Comparison of ENCODE assay signal across 25 cellular contexts in the genomic region with DNA sequence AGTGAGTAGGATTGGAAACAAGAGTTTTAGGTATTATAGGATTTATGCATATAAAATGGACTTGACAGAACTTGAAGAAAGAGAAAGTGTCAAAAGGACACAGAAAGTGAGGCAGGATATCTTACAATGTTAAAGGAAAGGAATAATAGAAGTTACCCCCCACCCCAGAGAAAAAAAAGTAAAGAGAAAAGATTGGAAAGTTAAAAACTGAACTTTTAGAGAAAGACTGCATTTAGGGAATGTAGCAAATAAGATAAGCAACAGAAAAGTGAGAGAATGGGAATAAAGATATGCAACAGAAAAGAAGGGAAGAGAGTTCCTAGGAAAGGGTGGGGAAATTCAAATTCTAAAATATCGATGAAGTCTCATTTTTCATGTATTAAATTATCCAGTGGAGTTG.
DNase-seq lines count a peak whose midpoint lies in the region; ATAC-seq, FAIRE-seq and TF ChIP-seq lines count a peak whose summit lies in the region.
"Had no signal": no experiment of that assay in that cellular context is flagged by ENCODE, and none has a peak within 500 bp of the region (broad histone marks: within the 10 kb centered on the region; RNA-seq: fewer than 3 reads in every experiment).

No MANE protein-coding gene starts in this region.

- no peaks in the 10 kb centered on the region for H3K36me3 ChIP-seq in CD4-positive, CD25-positive, alpha-beta regulatory T cell (ENCODE audit: control insufficient read depth, insufficient read depth, low read length)
- H3K36me3 ChIP-seq in GM23338 (ENCODE audit: insufficient read depth) (peaks cover 8% of the 10 kb centered on the region; the same call in 1 of the 2 replicates), OCI-LY7 (ENCODE audit: insufficient read depth, low read length) (no peaks in the 10 kb centered on the region), H1 (ENCODE audit: control insufficient read depth in 2 of 4, insufficient read depth in 4 of 4, low read length in 3 of 4) (peaks cover 0 to 8% (median 0%) of the 10 kb centered on the region in 4 experiments; a peak in 1 of 8 replicates)
- H3K36me3 ChIP-seq: SJSA1 had no signal

- H3F3A ChIP-seq in GM23338 (replicated peaks; ENCODE audit: low read depth): no peaks in the 10 kb centered on the region

- H2BK5ac ChIP-seq in H1 (ENCODE audit: low read depth, low read length): no peak overlapping the region

- BruUV-seq in OCI-LY7 (replicated peaks; lab: Mats Ljungman, UMichigan): TSS peak; percentile 40

- no peak overlapping the region for H2BK15ac ChIP-seq in H1 (ENCODE audit: low read length)

- no peak overlapping the region for H3K9ac ChIP-seq in H1 (replicated peaks in 1 of 4; ENCODE audit: extremely low read depth in 1 of 4, low read depth in 3 of 4, low read length in 3 of 4)

- H3K27ac Mint-ChIP-seq in CD4-positive, CD25-positive, alpha-beta regulatory T cell: peak overlapping the region in 2 of 3 donors; percentile 11 to 50
- no peak overlapping the region for H3K27ac Mint-ChIP-seq in GM23338

- no peak overlapping the region for H2BK12ac ChIP-seq in H1 (ENCODE audit: low read depth, low read length)

- H3K27me3 Mint-ChIP-seq in CD4-positive, CD25-positive, alpha-beta regulatory T cell: no peaks in the 10 kb centered on the region
- H3K27me3 Mint-ChIP-seq in GM23338 (ENCODE audit: insufficient read depth, low read depth, poor library complexity): peaks cover 2% of the 10 kb centered on the region
- H3K27me3 Mint-ChIP-seq: CD8-positive, alpha-beta memory T cell had no signal

- H3K14ac ChIP-seq in H1 (ENCODE audit: insufficient read length): no peak overlapping the region

- H3K36me3 Mint-ChIP-seq in CD4-positive, CD25-positive, alpha-beta regulatory T cell: peaks cover 14% of the 10 kb centered on the region
- peaks cover 45% of the 10 kb centered on the region for H3K36me3 Mint-ChIP-seq in GM23338 (ENCODE audit: low read depth)

- TF ChIP-seq RAD21 in H1 (IDR thresholded peaks at IDR 0.05 in 1 of 2, conservative IDR thresholded peaks at IDR 0.05 in 1 of 2; ENCODE audit: low read depth in 2 of 2, low read length in 2 of 2): no peak

- H3K18ac ChIP-seq in H1 (ENCODE audit: extremely low read depth, low read length): no peak overlapping the region

- POLR2A ChIA-PET in OCI-LY7 (lab: Charles Lee) (no interaction called here), H1 (lab: Charles Lee; ENCODE audit: partially characterized antibody) (no interaction called here)

- H3K4me3 Mint-ChIP-seq in CD4-positive, CD25-positive, alpha-beta regulatory T cell: no peak overlapping the region
- H3K4me3 Mint-ChIP-seq in GM23338: no peak overlapping the region
- H3K4me3 Mint-ChIP-seq: CD8-positive, alpha-beta memory T cell had no signal

- peak overlapping the region; percentile 64; the same call in 1 of the 2 replicates for H2BK20ac ChIP-seq in H1 (ENCODE audit: low read length)

- no peak overlapping the region for H3K4me3 ChIP-seq in CD4-positive, CD25-positive, alpha-beta regulatory T cell (ENCODE audit: low read depth, low read length)
- H3K4me3 ChIP-seq in GM23338 (no peak overlapping the region), OCI-LY7 (ENCODE audit: low read depth, low read length, poor library complexity, severe bottlenecking) (no peak overlapping the region), H1 (ENCODE audit: extremely low read depth in 1 of 4, insufficient read depth in 2 of 4, low read depth in 3 of 4, low read length in 4 of 4) (peak overlapping the region in 1 of 4 experiments; percentile 1; a peak in 1 of 8 replicates)
- H3K4me3 ChIP-seq: GM12878, PC-9, SJSA1 had no signal

- ATAC-seq in CD4-positive, CD25-positive, alpha-beta regulatory T cell (ENCODE audit: low read depth in 2 of 2): no peak
- ATAC-seq in GM23338: no peak
- ATAC-seq: GM12878 had no signal

- H3K4me1 Mint-ChIP-seq in CD4-positive, CD25-positive, alpha-beta regulatory T cell: peaks cover 6 to 24% (median 12%) of the 10 kb centered on the region in 4 donors
- peaks cover 19% of the 10 kb centered on the region for H3K4me1 Mint-ChIP-seq in GM23338

- H3K4me2 ChIP-seq in GM23338 (peak overlapping the region; percentile 20), OCI-LY7 (ENCODE audit: low read length) (no peak overlapping the region), H1 (ENCODE audit: insufficient read depth in 1 of 2, low read depth in 2 of 2, low read length in 2 of 2) (no peak overlapping the region)
- H3K4me2 ChIP-seq: PC-9 had no signal

- H4K8ac ChIP-seq in H1 (ENCODE audit: extremely low read depth, insufficient read depth, low read length): no peak overlapping the region

- H3K9me2 ChIP-seq in GM23338 (ENCODE audit: insufficient read depth) (no peaks in the 10 kb centered on the region), OCI-LY7 (ENCODE audit: insufficient read depth, low read length) (no peaks in the 10 kb centered on the region)

- H4K20me1 ChIP-seq in GM23338 (replicated peaks; ENCODE audit: insufficient read depth) (no peaks in the 10 kb centered on the region), OCI-LY7 (ENCODE audit: insufficient read depth, low read length) (no peaks in the 10 kb centered on the region), H1 (replicated peaks in 1 of 2; ENCODE audit: control insufficient read depth in 1 of 2, insufficient read depth in 2 of 2, low read length in 2 of 2) (no peaks in the 10 kb centered on the region)

- TF ChIP-seq POLR2A in H1 (IDR thresholded peaks at IDR 0.05; ENCODE audit: control extremely low read depth in 1 of 2, low read depth in 2 of 2, low read length in 2 of 2): no peak

- no peak overlapping the region for H2AK5ac ChIP-seq in H1 (ENCODE audit: low read depth, low read length)

- H3K79me2 ChIP-seq in GM23338 (replicated peaks; ENCODE audit: insufficient read depth) (no peaks in the 10 kb centered on the region), OCI-LY7 (ENCODE audit: insufficient read depth, low read depth, low read length) (no peaks in the 10 kb centered on the region), H1 (ENCODE audit: control insufficient read depth in 1 of 2, insufficient read depth in 2 of 2, low read length in 2 of 2) (no peaks in the 10 kb centered on the region)

- peaks cover 0 to 11% (median 2%) of the 10 kb centered on the region in 7 donors for H3K9me3 Mint-ChIP-seq in CD4-positive, CD25-positive, alpha-beta regulatory T cell
- H3K9me3 Mint-ChIP-seq in GM23338: peaks cover 46% of the 10 kb centered on the region

- H3K9me3 ChIP-seq in CD4-positive, CD25-positive, alpha-beta regulatory T cell (ENCODE audit: control insufficient read depth in 2 of 2, low read length in 2 of 2): no peaks in the 10 kb centered on the region
- H3K9me3 ChIP-seq in OCI-LY7 (ENCODE audit: low read length) (0 out of 2 replicates have a peak, but pooled peaks cover 6% of the 10 kb centered on the region), H1 (ENCODE audit: insufficient read depth in 2 of 2, low read depth in 1 of 2, low read length in 1 of 2) (peaks cover 14 to 19% of the 10 kb centered on the region in 2 experiments)
- H3K9me3 ChIP-seq: SJSA1 had no signal

- WGBS in H1 (ENCODE audit: extremely low coverage in 1 of 2, insufficient coverage in 1 of 2, insufficient read length in 1 of 2, insufficient replicate concordance in 2 of 2, low coverage in 1 of 2, low lambda C conversion rate in 2 of 2, missing lambda C conversion rate in 1 of 2), 2 experiments: 79% methylated on average over 1 of the region's 1 CpG; no CpG with 5 or more reads in 1 of the 2 experiments

- no peak overlapping the region for H3K4ac ChIP-seq in H1 (replicated peaks; ENCODE audit: insufficient read length, low read depth, low read length)

- no peaks in the 10 kb centered on the region; the same call in 1 of the 2 replicates for H3K23me2 ChIP-seq in H1 (ENCODE audit: low read depth, low read length)

- TF ChIP-seq CTCF in GM23338 (conservative IDR thresholded peaks at IDR 0.05; ENCODE audit: low read depth in 2 of 2): no peak
- TF ChIP-seq CTCF in OCI-LY7 (conservative IDR thresholded peaks at IDR 0.05; ENCODE audit: low read length): no peak
- TF ChIP-seq CTCF in H1 (IDR thresholded peaks at IDR 0.05; ENCODE audit: control extremely low read depth in 1 of 3, insufficient read depth in 1 of 3, low read depth in 1 of 3, low read length in 3 of 3): no peak

- CTCF ChIA-PET in OCI-LY7 (lab: Charles Lee; ENCODE audit: unreplicated experiment): no interaction called here
- CTCF ChIA-PET in H1 (lab: Charles Lee; ENCODE audit: partially characterized antibody): no interaction called here

- H3K56ac ChIP-seq in H1 (replicated peaks; ENCODE audit: insufficient read length, low read depth, low read length): no peak overlapping the region

- no peak overlapping the region for H4K5ac ChIP-seq in H1 (ENCODE audit: insufficient read length, low read depth, low read length)

- no peak overlapping the region for H3K23ac ChIP-seq in H1 (ENCODE audit: insufficient read length)

- no peaks in the 10 kb centered on the region for H3K27me3 ChIP-seq in CD4-positive, CD25-positive, alpha-beta regulatory T cell (ENCODE audit: control insufficient read depth, insufficient read depth, low read length)
- H3K27me3 ChIP-seq in GM23338 (ENCODE audit: insufficient read depth): no peaks in the 10 kb centered on the region
- no peaks in the 10 kb centered on the region for H3K27me3 ChIP-seq in H1 (replicated peaks in 1 of 4; ENCODE audit: control insufficient read depth in 3 of 4, extremely low read depth in 1 of 4, insufficient read depth in 3 of 4, low read length in 3 of 4)
- H3K27me3 ChIP-seq: SJSA1 had no signal

- H2AFZ ChIP-seq in GM23338 (no peak overlapping the region), OCI-LY7 (ENCODE audit: low read length) (no peak overlapping the region), H1 (ENCODE audit: low read length) (no peak overlapping the region)
- H2AFZ ChIP-seq: PC-9 had no signal

- DNase-seq in CD4-positive, CD25-positive, alpha-beta regulatory T cell: no peak
- DNase-seq in GM23338 (ENCODE audit: low spot score) (no peak), OCI-LY7 (ENCODE audit: low spot score) (no peak), H1 (ENCODE audit: low read depth in 1 of 2, low spot score in 2 of 2) (no peak), superior temporal gyrus (ENCODE audit: extremely low spot score) (no peak)
- no peak for DNase-seq in central memory CD4-positive, alpha-beta T cell
- DNase-seq in activated CD4-positive, CD25-positive, alpha-beta regulatory T cell (lab: John Stamatoyannopoulos, UW): no peak
- DNase-seq: CD8-positive, alpha-beta memory T cell; DMS 273 treated with DMSO at 0.1 percent for 48 hours; DMS79; EL; GDM1; GOT3; KBM-7; NCI-H1105 treated with DMSO at 0.1 percent for 48 hours; NCI-H146; NCI-H1930; NCI-H446; NCI-H524 treated with DMSO at 0.1 percent for 48 hours; NCI-H774; PC-9; Right ventricle myocardium superior had no signal

- H4K91ac ChIP-seq in H1 (replicated peaks; ENCODE audit: insufficient read length, low read length): no peak overlapping the region

- no peak for TF ChIP-seq EP300 in H1 (IDR thresholded peaks at IDR 0.05; ENCODE audit: borderline replicate concordance in 1 of 2, low read depth in 2 of 2, low read length in 2 of 2)

- no peak for FAIRE-seq in H1 (lab: Jason Lieb, UNC)
- FAIRE-seq: GM12878 had no signal

- no peaks in the 10 kb centered on the region for H3K4me1 ChIP-seq in CD4-positive, CD25-positive, alpha-beta regulatory T cell (ENCODE audit: control insufficient read depth, insufficient read depth, low read length, poor library complexity, severe bottlenecking)
- H3K4me1 ChIP-seq in GM23338 (ENCODE audit: insufficient read depth): peaks cover 13% of the 10 kb centered on the region
- no peaks in the 10 kb centered on the region for H3K4me1 ChIP-seq in OCI-LY7 (ENCODE audit: insufficient read depth, low read length, poor library complexity, severe bottlenecking)
- H3K4me1 ChIP-seq in H1 (replicated peaks in 1 of 4; ENCODE audit: control insufficient read depth in 3 of 4, insufficient read depth in 4 of 4, low read length in 3 of 4): peaks cover 0 to 5% (median 2%) of the 10 kb centered on the region in 4 experiments; a peak in 2 of 7 replicates
- H3K4me1 ChIP-seq: SJSA1 had no signal

- H3K27ac ChIP-seq in CD4-positive, CD25-positive, alpha-beta regulatory T cell (ENCODE audit: insufficient read depth, low read length, poor library complexity, severe bottlenecking): no peak overlapping the region
- H3K27ac ChIP-seq in GM23338 (ENCODE audit: low read depth) (no peak overlapping the region), OCI-LY7 (ENCODE audit: low read depth, low read length, poor library complexity, severe bottlenecking) (no peak overlapping the region), H1 (ENCODE audit: low read depth, low read length) (no peak overlapping the region)
- H3K27ac ChIP-seq: C4-2B, PC-9, SJSA1 had no signal

- H2BK120ac ChIP-seq in H1 (replicated peaks; ENCODE audit: low read depth, low read length): peak overlapping the region; percentile 38

- intact Hi-C loops in OCI-LY7 (cut with micrococcal nuclease; ENCODE audit: unreplicated experiment): no loop called here

- H3K79me1 ChIP-seq in H1 (ENCODE audit: low read depth, low read length): no peaks in the 10 kb centered on the region
